ENCODE assay signal across 8 cellular contexts in the genomic region with DNA sequence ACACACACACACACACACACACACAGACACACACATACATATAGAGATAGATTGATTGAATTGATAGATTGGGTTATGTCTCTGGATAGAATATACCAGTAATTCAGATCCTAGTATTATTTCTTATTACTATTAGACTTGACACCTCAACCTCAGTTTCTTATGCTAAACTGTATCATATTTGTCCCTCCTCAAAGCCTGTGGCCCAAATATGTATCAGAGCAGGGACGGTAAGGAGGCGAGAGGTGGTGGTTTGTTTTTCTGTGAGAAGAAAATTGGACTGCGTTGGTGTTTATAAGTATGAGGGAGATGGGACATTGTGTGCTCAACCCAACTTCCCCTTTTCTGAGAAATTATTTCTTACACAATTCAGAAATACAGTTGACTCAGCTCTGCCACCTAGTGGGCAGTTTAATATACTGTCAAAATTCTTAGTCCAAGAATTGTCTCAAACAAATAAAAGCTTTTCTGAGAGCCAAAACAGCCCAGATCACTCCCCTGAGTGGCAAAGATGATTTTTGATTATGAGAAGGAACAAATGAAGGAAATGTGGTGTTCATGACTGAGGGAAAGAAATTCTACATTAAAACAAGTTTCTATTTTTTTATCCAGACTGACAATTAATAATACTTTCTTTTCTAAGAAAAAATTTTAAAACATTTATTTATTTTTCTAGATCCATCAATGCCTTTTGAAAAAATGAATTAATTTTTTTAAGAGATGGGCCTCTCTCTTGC. TPM values are rescaled to one million over a fixed set of nuclear protein-coding genes. Genes with fewer than 3 reads are reported as not detected.
DNase-seq lines count a peak whose midpoint lies in the region; ATAC-seq and TF ChIP-seq lines count a peak whose summit lies in the region.

No MANE protein-coding gene starts in this region.

- H2AFZ ChIP-seq in SK-N-SH (ENCODE audit: low read depth) = peak overlapping the region; percentile 99

- no peaks in the 10 kb centered on the region for H3K27me3 ChIP-seq in AG04450 (ENCODE audit: control insufficient read depth, insufficient read depth, low read length)
- no peaks in the 10 kb centered on the region for H3K27me3 ChIP-seq in SK-N-SH (ENCODE audit: insufficient read depth)
- no peaks in the 10 kb centered on the region for H3K27me3 ChIP-seq in cardiac muscle cell
- no peaks in the 10 kb centered on the region for H3K27me3 ChIP-seq in rectal smooth muscle tissue (ENCODE audit: control insufficient read depth, insufficient read depth, low read length)

- H3K27ac ChIP-seq in AG04450 (ENCODE audit: low read depth, low read length) (no peak overlapping the region), SK-N-SH (ENCODE audit: low read depth in 2 of 2, low read length in 1 of 2) (peak overlapping the region in 1 of 2 experiments; percentile 42; a peak in 1 of 4 replicates), cardiac muscle cell (no peak overlapping the region), rectal smooth muscle tissue (ENCODE audit: low read depth, low read length) (peak overlapping the region; percentile 74)

- DNase-seq in AG04450 (ENCODE audit: low read depth, low spot score) = peak; percentile 55
- DNase-seq in NCI-H1092 treated with DMSO at 0.1 percent for 48 hours (lab: John Stamatoyannopoulos, UW) = peak; percentile 84
- peak; percentile 65 for DNase-seq in SK-N-SH
- peak; percentile 46 for DNase-seq in activated naive CD8-positive, alpha-beta T cell treated with anti-CD3 and anti-CD28 coated beads, Interleukin-2, amount 50 U/mL, for 16 hours (ENCODE audit: low read depth, low spot score)
- peak; percentile 81 to 90 for DNase-seq in cardiac muscle cell (ENCODE audit: low read depth in 1 of 2, low spot score in 1 of 2)

- H3K4me3 ChIP-seq in AG04450 (ENCODE audit: low read depth, low read length) (no peak overlapping the region), SK-N-SH (ENCODE audit: low read depth in 2 of 2, low read length in 1 of 2) (no peak overlapping the region), cardiac muscle cell (no peak overlapping the region), rectal smooth muscle tissue (ENCODE audit: low read length) (peak overlapping the region; percentile 45)

- H4K20me1 ChIP-seq in SK-N-SH (ENCODE audit: insufficient read depth) = no peaks in the 10 kb centered on the region

- H3K36me3 ChIP-seq in SK-N-SH (replicated peaks in 1 of 2; ENCODE audit: control insufficient read depth in 1 of 2, insufficient read depth in 2 of 2, low read length in 1 of 2) (no peaks in the 10 kb centered on the region), cardiac muscle cell (no peaks in the 10 kb centered on the region), rectal smooth muscle tissue (ENCODE audit: control insufficient read depth, insufficient read depth, low read length) (no peaks in the 10 kb centered on the region)

- no peaks in the 10 kb centered on the region for H3K9me2 ChIP-seq in SK-N-SH

- H3F3A ChIP-seq in SK-N-SH (replicated peaks; ENCODE audit: insufficient read depth) = no peaks in the 10 kb centered on the region

- H3K9me3 ChIP-seq in AG04450 (ENCODE audit: control insufficient read depth, insufficient read depth, low read length) = no peaks in the 10 kb centered on the region
- H3K9me3 ChIP-seq in SK-N-SH = no peaks in the 10 kb centered on the region
- no peaks in the 10 kb centered on the region for H3K9me3 ChIP-seq in cardiac muscle cell (ENCODE audit: low read depth)

- TF ChIP-seq EP300 in SK-N-SH (IDR thresholded peaks at IDR 0.05; ENCODE audit: borderline replicate concordance in 1 of 2, low read depth in 1 of 2, low read length in 1 of 2) = no peak

- WGBS in SK-N-SH (ENCODE audit: low lambda C conversion rate) = 0% methylated on average over 3 of the region's 3 CpGs

- peak overlapping the region; percentile 68; the same call in 1 of the 2 replicates for H3K4me2 ChIP-seq in SK-N-SH

- POLR2A ChIA-PET in AG04450 (lab: Yijun Ruan, JAX) (interaction anchor here (0.6 to 2.0 kb wide), 3 partner anchors 11 to 148 kb away, joined by 3 to 5 read pairs (median 4); a partner anchor contains a TSS), SK-N-SH (lab: Yijun Ruan, JAX) (interaction anchor here (1.1 to 2.1 kb wide), 2 partner anchors 27 to 29 kb away, joined by 3 to 5 read pairs; no protein-coding TSS in a partner anchor)

- ATAC-seq in GM19035 (IDR thresholded peaks at IDR 0.05; ENCODE audit: unreplicated experiment) = peak; percentile 62
- no peak for ATAC-seq in HG03139 (IDR thresholded peaks at IDR 0.05; ENCODE audit: unreplicated experiment)

- CTCF ChIA-PET in AG04450 (lab: Charles Lee) = interaction anchor here (0.6 to 7.3 kb wide), 25 partner anchors 9 to 179 kb away, joined by 3 to 218 read pairs (median 5); a partner anchor contains a TSS
- CTCF ChIA-PET in SK-N-SH (lab: Yijun Ruan, JAX) = interaction anchor here (0.6 to 7.4 kb wide), 33 partner anchors 8 to 181 kb away, joined by 3 to 187 read pairs (median 5); a partner anchor contains a TSS

- peak; percentile 64 for TF ChIP-seq CTCF in AG04450 (IDR thresholded peaks at IDR 0.05; ENCODE audit: low read depth, low read length)
- peak; percentile 79 for TF ChIP-seq CTCF in SK-N-SH (IDR thresholded peaks at IDR 0.05)
- peak; percentile 60 for TF ChIP-seq CTCF in cardiac muscle cell (IDR thresholded peaks at IDR 0.05; ENCODE audit: low read depth, low read length)

- no peaks in the 10 kb centered on the region for H3K79me2 ChIP-seq in SK-N-SH (ENCODE audit: insufficient read depth)

- H3K9ac ChIP-seq in SK-N-SH (no peak overlapping the region), rectal smooth muscle tissue (ENCODE audit: low read length) (peak overlapping the region; percentile 32)

- H3K4me1 ChIP-seq in SK-N-SH (ENCODE audit: control insufficient read depth in 1 of 2, insufficient read depth in 2 of 2, low read depth in 1 of 2, low read length in 1 of 2) (peaks cover 2 to 3% of the 10 kb centered on the region in 2 experiments; a peak in 2 of 4 replicates), cardiac muscle cell (ENCODE audit: low read depth) (no peaks in the 10 kb centered on the region), rectal smooth muscle tissue (ENCODE audit: control insufficient read depth, insufficient read depth, low read length) (peaks cover 2% of the 10 kb centered on the region)

- peak; percentile 79 for TF ChIP-seq RAD21 in SK-N-SH (IDR thresholded peaks at IDR 0.05; ENCODE audit: low read length)

TF ChIP-seq in SK-N-SH, 30 proteins besides CTCF, POLR2A, EP300 and RAD21 (continues in another document):
- TF ChIP-seq, protein P1, sequence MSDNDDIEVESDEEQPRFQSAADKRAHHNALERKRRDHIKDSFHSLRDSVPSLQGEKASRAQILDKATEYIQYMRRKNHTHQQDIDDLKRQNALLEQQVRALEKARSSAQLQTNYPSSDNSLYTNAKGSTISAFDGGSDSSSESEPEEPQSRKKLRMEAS (IDR thresholded peaks at IDR 0.05; ENCODE audit: low read depth) = no peak
- TF ChIP-seq CHD2 (IDR thresholded peaks at IDR 0.05; ENCODE audit: low read length, partially characterized antibody) = no peak
- no peak for TF ChIP-seq FOXM1 (IDR thresholded peaks at IDR 0.05; ENCODE audit: low read depth)
- TF ChIP-seq, protein P2, sequence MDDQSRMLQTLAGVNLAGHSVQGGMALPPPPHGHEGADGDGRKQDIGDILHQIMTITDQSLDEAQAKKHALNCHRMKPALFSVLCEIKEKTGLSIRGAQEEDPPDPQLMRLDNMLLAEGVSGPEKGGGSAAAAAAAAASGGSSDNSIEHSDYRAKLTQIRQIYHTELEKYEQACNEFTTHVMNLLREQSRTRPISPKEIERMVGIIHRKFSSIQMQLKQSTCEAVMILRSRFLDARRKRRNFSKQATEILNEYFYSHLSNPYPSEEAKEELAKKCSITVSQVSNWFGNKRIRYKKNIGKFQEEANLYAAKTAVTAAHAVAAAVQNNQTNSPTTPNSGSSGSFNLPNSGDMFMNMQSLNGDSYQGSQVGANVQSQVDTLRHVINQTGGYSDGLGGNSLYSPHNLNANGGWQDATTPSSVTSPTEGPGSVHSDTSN (IDR thresholded peaks at IDR 0.05) = no peak

RNA-seq across cellular contexts. Expression of a gene that starts 10.8 kb away (rescaled TPM):
- polyA plus RNA-seq in AG04450 (2011; rRNA removed) (156 and 229 TPM in 2 replicates), SK-N-SH (2012; rRNA removed) (44.6 and 77.3 TPM in 2 replicates), cardiac muscle cell (172 and 303 TPM in 2 replicates)
- polyA minus RNA-seq in AG04450 (2011; rRNA and poly(A)+ RNA removed) = 235 and 252 TPM in 2 replicates
- polyA plus RNA-seq in SK-N-SH (2012; cell fraction: cytosol; rRNA removed) = 60.3 and 73.3 TPM in 2 replicates
- polyA plus RNA-seq in SK-N-SH (2012; cell fraction: nucleus; rRNA removed) = 41.9 and 93.1 TPM in 2 replicates
- 190 and 260 TPM in 2 replicates for total RNA-seq in cardiac muscle cell

RNA-seq across cellular contexts. Expression of a gene that starts 14.3 kb away (rescaled TPM):
- polyA plus RNA-seq in AG04450 (2011; rRNA removed) = not detected in 2 replicates
- polyA minus RNA-seq in AG04450 (2011; rRNA and poly(A)+ RNA removed) = not detected in 2 replicates
- polyA plus RNA-seq in SK-N-SH (2012; rRNA removed) = 0.05 TPM in 1 of 2 replicates, not detected in the other
- 0.10 TPM in 1 of 2 replicates, not detected in the other for polyA plus RNA-seq in SK-N-SH (2012; cell fraction: cytosol; rRNA removed)
- not detected in 2 replicates for polyA plus RNA-seq in SK-N-SH (2012; cell fraction: nucleus; rRNA removed)
- 0.18 TPM in 1 of 2 replicates, not detected in the other for total RNA-seq in cardiac muscle cell
- not detected in 2 replicates for polyA plus RNA-seq in cardiac muscle cell

RNA-seq across cellular contexts. Expression of a gene that starts 42.7 kb away (rescaled TPM):
- polyA plus RNA-seq in AG04450 (2011; rRNA removed) (23.1 and 25.0 TPM in 2 replicates), SK-N-SH (2012; rRNA removed) (15.8 and 17.3 TPM in 2 replicates), cardiac muscle cell (65.1 and 88.2 TPM in 2 replicates)
- 8.7 and 9.9 TPM in 2 replicates for polyA minus RNA-seq in AG04450 (2011; rRNA and poly(A)+ RNA removed)
- polyA plus RNA-seq in SK-N-SH (2012; cell fraction: cytosol; rRNA removed) = 18.3 and 24.3 TPM in 2 replicates
- polyA plus RNA-seq in SK-N-SH (2012; cell fraction: nucleus; rRNA removed) = 12.2 and 13.1 TPM in 2 replicates
- total RNA-seq in cardiac muscle cell = 20.6 and 43.4 TPM in 2 replicates

RNA-seq across cellular contexts. Expression of a gene that starts 42.8 kb away (rescaled TPM):
- polyA plus RNA-seq in AG04450 (2011; rRNA removed) (0.83 and 1.2 TPM in 2 replicates), SK-N-SH (2012; rRNA removed) (2.6 and 3.6 TPM in 2 replicates), cardiac muscle cell (2.7 and 5.4 TPM in 2 replicates)
- 1.1 and 1.5 TPM in 2 replicates for polyA minus RNA-seq in AG04450 (2011; rRNA and poly(A)+ RNA removed)
- 1.7 and 2.4 TPM in 2 replicates for polyA plus RNA-seq in SK-N-SH (2012; cell fraction: cytosol; rRNA removed)
- polyA plus RNA-seq in SK-N-SH (2012; cell fraction: nucleus; rRNA removed) = 9.4 and 13.1 TPM in 2 replicates
- total RNA-seq in cardiac muscle cell = 4.3 and 5.7 TPM in 2 replicates

RNA-seq across cellular contexts. Expression of a gene that starts 49.4 kb away (rescaled TPM):
- polyA plus RNA-seq in AG04450 (2011; rRNA removed) (39.3 and 47.2 TPM in 2 replicates), SK-N-SH (2012; rRNA removed) (39.1 and 39.4 TPM in 2 replicates), cardiac muscle cell (46.4 and 59.0 TPM in 2 replicates)
- polyA minus RNA-seq in AG04450 (2011; rRNA and poly(A)+ RNA removed) = 25.7 and 33.3 TPM in 2 replicates
- polyA plus RNA-seq in SK-N-SH (2012; cell fraction: cytosol; rRNA removed) = 46.0 and 49.7 TPM in 2 replicates
- 22.1 and 26.1 TPM in 2 replicates for polyA plus RNA-seq in SK-N-SH (2012; cell fraction: nucleus; rRNA removed)
- total RNA-seq in cardiac muscle cell = 33.4 and 39.2 TPM in 2 replicates
